25 cellular contexts compared by ENCODE assay signal in the genomic region with DNA sequence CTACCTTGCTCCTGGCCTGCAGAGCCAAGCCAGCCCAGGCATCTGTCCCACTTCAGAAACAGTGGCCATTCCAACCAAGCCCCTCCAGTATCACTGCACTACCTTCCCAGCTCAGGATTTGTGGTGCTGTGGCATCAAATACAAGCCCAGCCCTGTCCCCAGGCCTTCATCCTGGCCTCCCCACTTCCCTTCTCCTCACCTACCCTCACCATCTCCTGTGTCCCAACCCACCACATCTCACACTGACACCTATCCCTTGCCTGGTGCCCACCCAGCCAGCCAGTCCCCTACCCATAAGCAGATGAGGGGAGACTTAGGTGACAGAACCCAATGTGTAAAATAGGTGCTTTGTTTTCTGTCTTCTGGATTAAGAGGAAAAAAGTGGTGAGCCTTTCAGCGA.
"Had no signal": no experiment of that assay in that cellular context is flagged by ENCODE, and none has a peak within 500 bp of the region (broad histone marks: within the 10 kb centered on the region; RNA-seq: fewer than 3 reads in every experiment).

No MANE protein-coding gene starts in this region.

- H3K9me3 ChIP-seq: breast epithelium had no signal

- H3K4me1 ChIP-seq: breast epithelium had no signal

- H3K4me3 ChIP-seq: breast epithelium, K562, SK-N-MC had no signal

- H3K27me3 ChIP-seq: breast epithelium had no signal

- DNase-seq: activated B cell treated with CpG ODN at 0.5 μM for 24 hours; activated CD4-positive, alpha-beta T cell treated with anti-CD3 and anti-CD28 coated beads for 1 hour; activated CD4-positive, alpha-beta T cell treated with anti-CD3 and anti-CD28 coated beads, Interleukin-2, amount 10 ng/mL, durations not matched to agents 24 days and 14 days; activated CD8-positive, alpha-beta T cell treated with anti-CD3 and anti-CD28 coated beads for 36 hours; activated effector memory CD4-positive, alpha-beta T cell treated with anti-CD3 and anti-CD28 coated beads, Interleukin-2, amount 50 U/mL, for 16 hours; activated naive CD4-positive, alpha-beta T cell treated with anti-CD3 and anti-CD28 coated beads for 36 hours; activated naive CD8-positive, alpha-beta T cell treated with anti-CD3 and anti-CD28 coated beads for 36 hours; activated T-cell treated with anti-CD3 and anti-CD28 coated beads, Interleukin-2, amount 50 U/mL, for 4 hours; aorta; Karpas-422; NCI-H1105 treated with DMSO at 0.1 percent for 48 hours; NCI-H1436 treated with DMSO at 0.1 percent for 48 hours; NCI-H187; NCI-H2081; NCI-H510A treated with DMSO at 0.1 percent for 48 hours; NCI-H69; NK-92 treated with Interleukin-12 subunit alpha and Interleukin-12 subunit beta, amount 100 ng/mL, for 24 hours; OCI-M1; RPMI8226; T-helper 2 cell; T1000 had no signal

- H3K27ac ChIP-seq: breast epithelium, SK-N-MC had no signal

- H3K36me3 ChIP-seq: breast epithelium had no signal

- FAIRE-seq: K562, TTC549 had no signal
